1 cellular context compared by ENCODE assay signal in genomic region chr1:86152887-86153286, GRCh38.
TF ChIP-seq lines count a peak whose summit lies in the region.

No MANE protein-coding gene starts in this region.

TF ChIP-seq in SK-N-SH, 30 proteins besides CTCF, POLR2A, EP300 and RAD21 (continued from another document):
- TF ChIP-seq ZBTB33 (IDR thresholded peaks at IDR 0.05; ENCODE audit: borderline replicate concordance, low read depth) = no peak
- TF ChIP-seq FOXJ3 (CRISPR knock-in tag; IDR thresholded peaks at IDR 0.05) = no peak
- no peak for TF ChIP-seq RCOR1 (IDR thresholded peaks at IDR 0.05; ENCODE audit: low read length)
- TF ChIP-seq, protein P1, sequence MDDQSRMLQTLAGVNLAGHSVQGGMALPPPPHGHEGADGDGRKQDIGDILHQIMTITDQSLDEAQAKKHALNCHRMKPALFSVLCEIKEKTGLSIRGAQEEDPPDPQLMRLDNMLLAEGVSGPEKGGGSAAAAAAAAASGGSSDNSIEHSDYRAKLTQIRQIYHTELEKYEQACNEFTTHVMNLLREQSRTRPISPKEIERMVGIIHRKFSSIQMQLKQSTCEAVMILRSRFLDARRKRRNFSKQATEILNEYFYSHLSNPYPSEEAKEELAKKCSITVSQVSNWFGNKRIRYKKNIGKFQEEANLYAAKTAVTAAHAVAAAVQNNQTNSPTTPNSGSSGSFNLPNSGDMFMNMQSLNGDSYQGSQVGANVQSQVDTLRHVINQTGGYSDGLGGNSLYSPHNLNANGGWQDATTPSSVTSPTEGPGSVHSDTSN (IDR thresholded peaks at IDR 0.05) = no peak
- TF ChIP-seq JUND (IDR thresholded peaks at IDR 0.05) = no peak
- no peak for TF ChIP-seq RXRA (IDR thresholded peaks at IDR 0.05; ENCODE audit: borderline replicate concordance, low read depth)
- no peak for TF ChIP-seq MAX (IDR thresholded peaks at IDR 0.05; ENCODE audit: low read depth)
- TF ChIP-seq GATA2 (CRISPR knock-in tag; IDR thresholded peaks at IDR 0.05) = no peak
- TF ChIP-seq USF2 (IDR thresholded peaks at IDR 0.05; ENCODE audit: borderline replicate concordance, low read depth, low read length) = no peak
- no peak for TF ChIP-seq MEF2A (IDR thresholded peaks at IDR 0.05; ENCODE audit: borderline replicate concordance, low read depth)
- no peak for TF ChIP-seq YY1 (IDR thresholded peaks at IDR 0.05; ENCODE audit: low read depth)
- TF ChIP-seq POLR2AphosphoS5 (IDR thresholded peaks at IDR 0.05; ENCODE audit: low read depth, low read length) = no peak
- TF ChIP-seq, protein P2, sequence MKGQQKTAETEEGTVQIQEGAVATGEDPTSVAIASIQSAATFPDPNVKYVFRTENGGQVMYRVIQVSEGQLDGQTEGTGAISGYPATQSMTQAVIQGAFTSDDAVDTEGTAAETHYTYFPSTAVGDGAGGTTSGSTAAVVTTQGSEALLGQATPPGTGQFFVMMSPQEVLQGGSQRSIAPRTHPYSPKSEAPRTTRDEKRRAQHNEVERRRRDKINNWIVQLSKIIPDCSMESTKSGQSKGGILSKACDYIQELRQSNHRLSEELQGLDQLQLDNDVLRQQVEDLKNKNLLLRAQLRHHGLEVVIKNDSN (IDR thresholded peaks at IDR 0.05; ENCODE audit: borderline replicate concordance, low read depth) = no peak
- no peak for TF ChIP-seq FOXM1 (IDR thresholded peaks at IDR 0.05; ENCODE audit: low read depth)
- TF ChIP-seq, protein P3, sequence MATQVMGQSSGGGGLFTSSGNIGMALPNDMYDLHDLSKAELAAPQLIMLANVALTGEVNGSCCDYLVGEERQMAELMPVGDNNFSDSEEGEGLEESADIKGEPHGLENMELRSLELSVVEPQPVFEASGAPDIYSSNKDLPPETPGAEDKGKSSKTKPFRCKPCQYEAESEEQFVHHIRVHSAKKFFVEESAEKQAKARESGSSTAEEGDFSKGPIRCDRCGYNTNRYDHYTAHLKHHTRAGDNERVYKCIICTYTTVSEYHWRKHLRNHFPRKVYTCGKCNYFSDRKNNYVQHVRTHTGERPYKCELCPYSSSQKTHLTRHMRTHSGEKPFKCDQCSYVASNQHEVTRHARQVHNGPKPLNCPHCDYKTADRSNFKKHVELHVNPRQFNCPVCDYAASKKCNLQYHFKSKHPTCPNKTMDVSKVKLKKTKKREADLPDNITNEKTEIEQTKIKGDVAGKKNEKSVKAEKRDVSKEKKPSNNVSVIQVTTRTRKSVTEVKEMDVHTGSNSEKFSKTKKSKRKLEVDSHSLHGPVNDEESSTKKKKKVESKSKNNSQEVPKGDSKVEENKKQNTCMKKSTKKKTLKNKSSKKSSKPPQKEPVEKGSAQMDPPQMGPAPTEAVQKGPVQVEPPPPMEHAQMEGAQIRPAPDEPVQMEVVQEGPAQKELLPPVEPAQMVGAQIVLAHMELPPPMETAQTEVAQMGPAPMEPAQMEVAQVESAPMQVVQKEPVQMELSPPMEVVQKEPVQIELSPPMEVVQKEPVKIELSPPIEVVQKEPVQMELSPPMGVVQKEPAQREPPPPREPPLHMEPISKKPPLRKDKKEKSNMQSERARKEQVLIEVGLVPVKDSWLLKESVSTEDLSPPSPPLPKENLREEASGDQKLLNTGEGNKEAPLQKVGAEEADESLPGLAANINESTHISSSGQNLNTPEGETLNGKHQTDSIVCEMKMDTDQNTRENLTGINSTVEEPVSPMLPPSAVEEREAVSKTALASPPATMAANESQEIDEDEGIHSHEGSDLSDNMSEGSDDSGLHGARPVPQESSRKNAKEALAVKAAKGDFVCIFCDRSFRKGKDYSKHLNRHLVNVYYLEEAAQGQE (IDR thresholded peaks at IDR 0.05; ENCODE audit: low read depth, low read length) = no peak
- no peak for TF ChIP-seq RFX5 (IDR thresholded peaks at IDR 0.05; ENCODE audit: low read length)
- TF ChIP-seq SMC3 (IDR thresholded peaks at IDR 0.05; ENCODE audit: low read depth, low read length) = no peak
